8 cellular contexts compared by ENCODE assay signal in genomic region chr16:73058616-73059409, GRCh38. TPM values are rescaled to one million over a fixed set of nuclear protein-coding genes. Genes with fewer than 3 reads are reported as not detected.
DNase-seq lines count a peak whose midpoint lies in the region; ATAC-seq lines count a peak whose summit lies in the region.

No MANE protein-coding gene starts in this region.

- peak; percentile 34 to 53 for ATAC-seq in activated T-cell treated with anti-CD3 and anti-CD28 coated beads, Interleukin-2, amount 50 U/mL, for 4 hours
- ATAC-seq in HG02610 (IDR thresholded peaks at IDR 0.05; ENCODE audit: unreplicated experiment) = peak; percentile 27

- no peaks in the 10 kb centered on the region for H3K27me3 ChIP-seq in adipocyte (replicated peaks; ENCODE audit: control insufficient read depth, insufficient read depth, low read length)
- H3K27me3 ChIP-seq in iPS DF 6.9 (ENCODE audit: control insufficient read depth, insufficient read depth, low read length) = peaks cover 38% of the 10 kb centered on the region

- H3K9me3 ChIP-seq in adipocyte (ENCODE audit: control insufficient read depth, low read length) = no peaks in the 10 kb centered on the region
- no peaks in the 10 kb centered on the region for H3K9me3 ChIP-seq in iPS DF 6.9 (ENCODE audit: control insufficient read depth, insufficient read depth, low read length)

- peaks cover 72% of the 10 kb centered on the region for H3K27me3 Mint-ChIP-seq in activated T-cell treated with anti-CD3 and anti-CD28 coated beads, Interleukin-2, amount 50 U/mL, for 4 hours (ENCODE audit: low read depth)

- no peaks in the 10 kb centered on the region for H3K36me3 ChIP-seq in adipocyte (ENCODE audit: control insufficient read depth, insufficient read depth, low read length, severe bottlenecking)
- H3K36me3 ChIP-seq in iPS DF 6.9 (ENCODE audit: control insufficient read depth, insufficient read depth, low read length) = no peaks in the 10 kb centered on the region

- no peak overlapping the region for H3K27ac ChIP-seq in iPS DF 6.9 (ENCODE audit: low read length)

- H3K4me3 ChIP-seq in adipocyte (ENCODE audit: low read length) (peak overlapping the region; percentile 85), iPS DF 6.9 (ENCODE audit: low read length) (peak overlapping the region; percentile 43; the same call in 1 of the 2 replicates), skeletal muscle cell (ENCODE audit: low read depth, low read length) (peak overlapping the region; percentile 66)

- peaks cover 15% of the 10 kb centered on the region for H3K4me1 Mint-ChIP-seq in activated T-cell treated with anti-CD3 and anti-CD28 coated beads, Interleukin-2, amount 50 U/mL, for 4 hours (ENCODE audit: low read depth)

- H3K9ac ChIP-seq in adipocyte (ENCODE audit: low read length) = peak overlapping the region; percentile 81

- no peaks in the 10 kb centered on the region for H3K9me3 Mint-ChIP-seq in activated T-cell treated with anti-CD3 and anti-CD28 coated beads, Interleukin-2, amount 50 U/mL, for 4 hours

- H3K4me1 ChIP-seq in adipocyte (ENCODE audit: control insufficient read depth, insufficient read depth, low read length) (peaks cover 42% of the 10 kb centered on the region), iPS DF 6.9 (ENCODE audit: control insufficient read depth, insufficient read depth, low read length) (peaks cover 5% of the 10 kb centered on the region; the same call in 1 of the 2 replicates)

- H3K36me3 Mint-ChIP-seq in activated T-cell treated with anti-CD3 and anti-CD28 coated beads, Interleukin-2, amount 50 U/mL, for 4 hours (ENCODE audit: insufficient read depth) = no peaks in the 10 kb centered on the region

- H3K4me3 Mint-ChIP-seq in activated T-cell treated with anti-CD3 and anti-CD28 coated beads, Interleukin-2, amount 50 U/mL, for 4 hours = peak overlapping the region; percentile 84

- WGBS in iPS DF 6.9 (ENCODE audit: insufficient coverage, insufficient read length) = no CpG with 5 or more reads among the region's 72 CpGs

- no peak for DNase-seq in activated T-cell treated with anti-CD3 and anti-CD28 coated beads, Interleukin-2, amount 50 U/mL, for 4 hours
- DNase-seq in activated T-cell treated with anti-CD3 and anti-CD28 coated beads for 4 hours (no peak), NCI-H2171 (lab: John Stamatoyannopoulos, UW) (peak; percentile 83), adipocyte (ENCODE audit: low read depth) (peak; percentile 77), iPS DF 6.9 (ENCODE audit: low read depth, low spot score) (no peak), skeletal muscle cell (ENCODE audit: low read depth) (no peak)
- DNase-seq in NK-92 treated with Interleukin-12 subunit alpha and Interleukin-12 subunit beta, amount 100 ng/mL, for 24 hours (lab: John Stamatoyannopoulos, UW) = no peak

RNA-seq across cellular contexts. Expression of gene ZFHX3, which starts 10.9 kb away (rescaled TPM):
- total RNA-seq in activated T-cell treated with anti-CD3 and anti-CD28 coated beads, Interleukin-2, amount 50 U/mL, for 4 hours = 1 to 10 TPM in 1 of 3 donors, under 1 TPM in 2; 0.29 to 2.5 (median 0.86) TPM

Comparison
In these comparisons a context has a peak if more than half of its experiments do, and no peak if none do; other contexts are left out.
1. DNase-seq: peak in NCI-H2171 (single experiment) and adipocyte (single experiment); none in activated T-cell treated with anti-CD3 and anti-CD28 coated beads, Interleukin-2, amount 50 U/mL, for 4 hours (single experiment), activated T-cell treated with anti-CD3 and anti-CD28 coated beads for 4 hours (single experiment), iPS DF 6.9 (single experiment), skeletal muscle cell (single experiment) and NK-92 treated with Interleukin-12 subunit alpha and Interleukin-12 subunit beta, amount 100 ng/mL, for 24 hours (single experiment).
2. Peak in every context shown above with its lines, with median percentiles within 50 percentile points of each other: H3K4me3 ChIP-seq.